12 cellular contexts compared by ENCODE assay signal in genomic region chr7:155230169-155230593, GRCh38.
DNase-seq lines count a peak whose midpoint lies in the region; ATAC-seq and FAIRE-seq lines count a peak whose summit lies in the region.
"Had no signal": no experiment of that assay in that cellular context is flagged by ENCODE, and none has a peak within 500 bp of the region (broad histone marks: within the 10 kb centered on the region; RNA-seq: fewer than 3 reads in every experiment).

No MANE protein-coding gene starts in this region.

- peaks cover 3% of the 10 kb centered on the region for H3K36me3 Mint-ChIP-seq in T-helper 17 cell (ENCODE audit: low read depth)

- H3K4me1 Mint-ChIP-seq in T-helper 17 cell: peaks cover 8% of the 10 kb centered on the region

- H3K4me3 Mint-ChIP-seq in T-helper 17 cell: no peak overlapping the region
- H3K4me3 Mint-ChIP-seq: activated T-helper 1 cell treated with anti-CD3 and anti-CD28 coated beads, Interleukin-12 subunit alpha, Interleukin-12 subunit beta, Interleukin-2, Interleukin-4 antibody, amounts not matched to agents 30 ng/mL and 10 ng/mL and 1 ng/mL, durations not matched to agents 14 hours and 24 hours and 36 hours had no signal

- H3K27ac ChIP-seq in small intestine (ENCODE audit: low read depth in 1 of 2, low read length in 1 of 2): no peak overlapping the region
- H3K27ac ChIP-seq: uterus had no signal

- no peak for ATAC-seq in T-helper 17 cell

- no peak overlapping the region for H3K4me3 ChIP-seq in small intestine (ENCODE audit: low read depth in 1 of 2, low read length in 2 of 2)
- H3K4me3 ChIP-seq: uterus had no signal

- H3K4me1 ChIP-seq in small intestine (ENCODE audit: control insufficient read depth in 2 of 2, insufficient read depth in 1 of 2, low read depth in 1 of 2, low read length in 1 of 2): peaks cover 0 to 2% of the 10 kb centered on the region in 2 donors
- H3K4me1 ChIP-seq: uterus had no signal

- FAIRE-seq in small intestine (lab: Jason Lieb, UNC): no peak
- FAIRE-seq: GM19239 had no signal

- no peaks in the 10 kb centered on the region for H3K36me3 ChIP-seq in small intestine (ENCODE audit: control insufficient read depth in 2 of 2, insufficient read depth in 2 of 2, low read length in 2 of 2)
- H3K36me3 ChIP-seq: uterus had no signal

- H3K27me3 Mint-ChIP-seq in T-helper 17 cell: peaks cover 29% of the 10 kb centered on the region

- DNase-seq in HK-2 (ENCODE audit: unreplicated experiment): peak; percentile 94
- peak; percentile 97 for DNase-seq in astrocyte of the hippocampus (ENCODE audit: low read depth, low spot score)
- peak; percentile 75 for DNase-seq in inferior parietal cortex (ENCODE audit: extremely low spot score)
- DNase-seq in small intestine: peak; percentile 62
- DNase-seq in DMS53 treated with DMSO at 0.1 percent for 48 hours (lab: John Stamatoyannopoulos, UW; ENCODE audit: unreplicated experiment): no peak
- DNase-seq in T-helper 17 cell: no peak
- DNase-seq in stimulated activated CD4-positive, alpha-beta T cell treated with anti-CD3 and anti-CD28 coated beads, Interleukin-2, amount 100 ng/mL, for 48 hours: no peak
- DNase-seq in NCI-H1105 (lab: John Stamatoyannopoulos, UW): no peak
- DNase-seq: NCI-H748 treated with DMSO at 0.1 percent for 48 hours, uterus had no signal

- H3K9me3 ChIP-seq in small intestine (ENCODE audit: control insufficient read depth, low read depth): no peaks in the 10 kb centered on the region
- H3K9me3 ChIP-seq in T-helper 17 cell (ENCODE audit: control insufficient read depth, low read length, poor library complexity, severe bottlenecking): no peaks in the 10 kb centered on the region
- H3K9me3 ChIP-seq: uterus had no signal

- H3K27me3 ChIP-seq in small intestine (ENCODE audit: control insufficient read depth in 2 of 2, insufficient read depth in 2 of 2, low read length in 2 of 2): no peaks in the 10 kb centered on the region
- H3K27me3 ChIP-seq: uterus had no signal

- no peak overlapping the region for H3K27ac Mint-ChIP-seq in T-helper 17 cell
- H3K27ac Mint-ChIP-seq: activated T-helper 1 cell treated with anti-CD3 and anti-CD28 coated beads, Interleukin-12 subunit alpha, Interleukin-12 subunit beta, Interleukin-2, Interleukin-4 antibody, amounts not matched to agents 30 ng/mL and 10 ng/mL and 1 ng/mL, durations not matched to agents 14 hours and 24 hours and 36 hours had no signal

- 59 to 70% (median 69%) methylated on average over 11 of the region's 11 CpGs for WGBS in small intestine, 3 donors

Comparison
In these comparisons a context has a peak if more than half of its experiments do, and no peak if none do; other contexts are left out.
1. DNase-seq: peak in HK-2 (single experiment), astrocyte of the hippocampus (single experiment), inferior parietal cortex (single experiment) and small intestine (single experiment); none in DMS53 treated with DMSO at 0.1 percent for 48 hours (single experiment), T-helper 17 cell (0 of 3), stimulated activated CD4-positive, alpha-beta T cell treated with anti-CD3 and anti-CD28 coated beads, Interleukin-2, amount 100 ng/mL, for 48 hours (0 of 2) and NCI-H1105 (single experiment).